ENCODE assay signal across 8 cellular contexts in genomic region chr11:4094348-4095291, GRCh38. TPM values are rescaled to one million over a fixed set of nuclear protein-coding genes. Genes with fewer than 3 reads are reported as not detected.
A peak's percentile ranks its signal among the peaks of the same experiment; 100 is the strongest.
DNase-seq lines count a peak whose midpoint lies in the region; ATAC-seq and TF ChIP-seq lines count a peak whose summit lies in the region.

RRM1 (plus strand) TSS chr11:4094799; CDS start chr11:4095013, 214 bp downstream.

- H3K27me3 ChIP-seq in left ventricle myocardium inferior (ENCODE audit: low read depth), result no peaks in the 10 kb centered on the region

- no peaks in the 10 kb centered on the region for H3K9me3 Mint-ChIP-seq in progenitor cell of endocrine pancreas (ENCODE audit: low read depth)

- H3K36me3 Mint-ChIP-seq in T-helper 17 cell (ENCODE audit: low read depth) (peaks cover 10% of the 10 kb centered on the region), progenitor cell of endocrine pancreas (ENCODE audit: insufficient read depth) (no peaks in the 10 kb centered on the region)

- H3K27ac Mint-ChIP-seq in T-helper 17 cell (peak within 1 kb of the TSS; percentile 97), progenitor cell of endocrine pancreas (peak within 1 kb of the TSS; percentile 97)

- H3K27me3 Mint-ChIP-seq in T-helper 17 cell (no peaks in the 10 kb centered on the region), progenitor cell of endocrine pancreas (no peaks in the 10 kb centered on the region)

- H3K9me3 ChIP-seq in T-helper 17 cell (ENCODE audit: control insufficient read depth, low read length, poor library complexity, severe bottlenecking), result no peaks in the 10 kb centered on the region
- H3K9me3 ChIP-seq in left ventricle myocardium inferior (replicated peaks), result no peaks in the 10 kb centered on the region

- H3K4me3 Mint-ChIP-seq in T-helper 17 cell, result peak within 1 kb of the TSS; percentile 98
- peak within 1 kb of the TSS; percentile 94 for H3K4me3 Mint-ChIP-seq in progenitor cell of endocrine pancreas (ENCODE audit: low read depth)

- H3K27ac ChIP-seq in left ventricle myocardium inferior (replicated peaks), result peak within 1 kb of the TSS; percentile 96

- TF ChIP-seq POLR2A in GM15510 (IDR thresholded peaks at IDR 0.05; ENCODE audit: borderline replicate concordance, extremely low read depth, insufficient read length), result peak; percentile 65

- TF ChIP-seq CTCF in left ventricle myocardium inferior (IDR thresholded peaks at IDR 0.05; ENCODE audit: borderline replicate concordance) (no peak), progenitor cell of endocrine pancreas (IDR thresholded peaks at IDR 0.05; ENCODE audit: unreplicated experiment) (no peak)

- peaks cover 66% of the 10 kb centered on the region for H3K4me1 Mint-ChIP-seq in T-helper 17 cell
- peaks cover 19% of the 10 kb centered on the region for H3K4me1 Mint-ChIP-seq in progenitor cell of endocrine pancreas (ENCODE audit: low read depth)

- peak within 1 kb of the TSS; percentile 81 for H3K4me3 ChIP-seq in left ventricle myocardium inferior

- DNase-seq in NCI-H1694 treated with DMSO at 0.1 percent for 48 hours (lab: John Stamatoyannopoulos, UW), result peak; percentile 90
- DNase-seq in T-helper 17 cell, result peak; percentile 84 to 85 (median 85)
- DNase-seq in amygdala (lab: John Stamatoyannopoulos, UW), result peak; percentile 76 to 98 (median 94)
- DNase-seq in left ventricle myocardium inferior, result peak; percentile 93
- peak; percentile 89 for DNase-seq in progenitor cell of endocrine pancreas (ENCODE audit: low spot score, unreplicated experiment)
- peak; percentile 96 for DNase-seq in ureter (ENCODE audit: low spot score)

- ATAC-seq in HG02885 (IDR thresholded peaks at IDR 0.05; ENCODE audit: poor library complexity, unreplicated experiment), result peak; percentile 94
- ATAC-seq in T-helper 17 cell, result peak; percentile 89

- H3K36me3 ChIP-seq in left ventricle myocardium inferior, result no peaks in the 10 kb centered on the region

- peaks cover 26% of the 10 kb centered on the region for H3K4me1 ChIP-seq in left ventricle myocardium inferior

- intact Hi-C loops in left ventricle myocardium inferior (cut with micrococcal nuclease), result no loop called here

RNA-seq across cellular contexts. Expression of gene RRM1, which starts in this region (rescaled TPM):
- 10 to 100 TPM; 54.9 to 66.5 TPM for total RNA-seq in T-helper 17 cell
- 28.5 TPM for total RNA-seq in left ventricle myocardium inferior
- total RNA-seq in progenitor cell of endocrine pancreas, result 76.4 and 79.9 TPM in 2 replicates
- 28.9 TPM for total RNA-seq in ureter

Comparison
In these comparisons a context has a peak if more than half of its experiments do, and no peak if none do; other contexts are left out.
1. Peak in every context shown above with its lines: DNase-seq, ATAC-seq, H3K4me3 ChIP-seq and H3K27ac ChIP-seq.